ENCODE assay signal across 18 cellular contexts in genomic region chr2:162403884-162404283, GRCh38. TPM values are rescaled to one million over a fixed set of nuclear protein-coding genes. Genes with fewer than 3 reads are reported as not detected.
DNase-seq lines count a peak whose midpoint lies in the region; TF ChIP-seq lines count a peak whose summit lies in the region.
"Had no signal": no experiment of that assay in that cellular context is flagged by ENCODE, and none has a peak within 500 bp of the region (broad histone marks: within the 10 kb centered on the region; RNA-seq: fewer than 3 reads in every experiment).

No MANE protein-coding gene starts in this region.

- H3K4me3 ChIP-seq in breast epithelium = no peak overlapping the region
- no peak overlapping the region for H3K4me3 ChIP-seq in adipocyte (ENCODE audit: low read length)
- no peak overlapping the region for H3K4me3 ChIP-seq in fibroblast of the aortic adventitia (ENCODE audit: low read depth, low read length)
- H3K4me3 ChIP-seq: GM12878, PC-9, upper lobe of right lung had no signal

- POLR2A ChIA-PET in MCF 10A (lab: Yijun Ruan, JAX) = no interaction called here

- H3K4me3 Mint-ChIP-seq in MCF 10A (ENCODE audit: unreplicated experiment) (no peak overlapping the region), CD14-positive monocyte (no peak overlapping the region)
- H3K4me3 Mint-ChIP-seq: activated CD4-positive, alpha-beta T cell treated with anti-CD3 and anti-CD28 coated beads, Interleukin-2, amount 10 ng/mL, durations not matched to agents 7 days and 5 days; mesothelial cell of epicardium had no signal

- H3K9ac ChIP-seq in adipocyte (ENCODE audit: low read length) = no peak overlapping the region
- H3K9ac ChIP-seq: parathyroid adenoma had no signal

- intact Hi-C loops in MCF 10A (cut with micrococcal nuclease) = no loop called here
- intact Hi-C loops in breast epithelium (cut with DNase I; ENCODE audit: low total_unique reads) = no loop called here
- intact Hi-C loops in CD14-positive monocyte (cut with micrococcal nuclease) = no loop called here

- H3K4me1 Mint-ChIP-seq in MCF 10A (ENCODE audit: insufficient read depth, unreplicated experiment) (no peaks in the 10 kb centered on the region), CD14-positive monocyte (peaks cover 10% of the 10 kb centered on the region)
- H3K4me1 Mint-ChIP-seq: activated CD4-positive, alpha-beta T cell treated with anti-CD3 and anti-CD28 coated beads, Interleukin-2, amount 10 ng/mL, durations not matched to agents 7 days and 5 days; mesothelial cell of epicardium had no signal

- H3K4me1 ChIP-seq in breast epithelium (no peaks in the 10 kb centered on the region), adipocyte (ENCODE audit: control insufficient read depth, insufficient read depth, low read length) (no peaks in the 10 kb centered on the region)
- H3K4me1 ChIP-seq: parathyroid adenoma, upper lobe of right lung had no signal

- H3K27me3 ChIP-seq in breast epithelium = no peaks in the 10 kb centered on the region
- H3K27me3 ChIP-seq in adipocyte (replicated peaks; ENCODE audit: control insufficient read depth, insufficient read depth, low read length) = no peaks in the 10 kb centered on the region

- H3K36me3 Mint-ChIP-seq in MCF 10A (ENCODE audit: insufficient read depth, unreplicated experiment) (no peaks in the 10 kb centered on the region), CD14-positive monocyte (no peaks in the 10 kb centered on the region)
- H3K36me3 Mint-ChIP-seq: mesothelial cell of epicardium had no signal

- H3K27ac Mint-ChIP-seq in MCF 10A (ENCODE audit: low read depth, unreplicated experiment) (no peak overlapping the region), CD14-positive monocyte (no peak overlapping the region)
- H3K27ac Mint-ChIP-seq: activated CD4-positive, alpha-beta T cell treated with anti-CD3 and anti-CD28 coated beads, Interleukin-2, amount 10 ng/mL, durations not matched to agents 7 days and 5 days; mesothelial cell of epicardium had no signal

- TF ChIP-seq CTCF in MCF 10A (IDR thresholded peaks at IDR 0.05; ENCODE audit: unreplicated experiment) (no peak), breast epithelium (IDR thresholded peaks at IDR 0.05) (no peak), fibroblast of the aortic adventitia (IDR thresholded peaks at IDR 0.05; ENCODE audit: insufficient read depth, low read length) (no peak), CD14-positive monocyte (IDR thresholded peaks at IDR 0.05) (no peak)

- no peak for TF ChIP-seq POLR2A in breast epithelium (IDR thresholded peaks at IDR 0.05)

- BruUV-seq in MCF 10A (replicated peaks; lab: Mats Ljungman, UMichigan) = no TSS peak

- no peaks in the 10 kb centered on the region for H3K9me3 ChIP-seq in breast epithelium
- no peaks in the 10 kb centered on the region for H3K9me3 ChIP-seq in adipocyte (ENCODE audit: control insufficient read depth, low read length)
- H3K9me3 ChIP-seq: upper lobe of right lung had no signal

- no peaks in the 10 kb centered on the region for H3K36me3 ChIP-seq in breast epithelium
- H3K36me3 ChIP-seq in adipocyte (ENCODE audit: control insufficient read depth, insufficient read depth, low read length, severe bottlenecking) = no peaks in the 10 kb centered on the region
- H3K36me3 ChIP-seq: upper lobe of right lung had no signal

- CTCF ChIA-PET in MCF 10A (lab: Yijun Ruan, JAX) = no interaction called here

- H3K27me3 Mint-ChIP-seq in MCF 10A (ENCODE audit: insufficient read depth, unreplicated experiment) (peaks cover 88% of the 10 kb centered on the region), CD14-positive monocyte (ENCODE audit: low read depth in 3 of 3) (peaks cover 0 to 3% (median 2%) of the 10 kb centered on the region in 3 donors)

- H3K27ac ChIP-seq in breast epithelium = no peak overlapping the region
- H3K27ac ChIP-seq: parathyroid adenoma, PC-9, upper lobe of right lung had no signal

- DNase-seq in MCF 10A (ENCODE audit: unreplicated experiment) (peak; percentile 61), breast epithelium (ENCODE audit: low spot score in 2 of 2) (no peak), adipocyte (ENCODE audit: low read depth) (peak; percentile 1), fibroblast of the aortic adventitia (ENCODE audit: low read depth) (peak; percentile 51), retina (no peak), HuH-7 (ENCODE audit: low spot score) (no peak), activated T-cell treated with anti-CD3 and anti-CD28 coated beads for 4 hours (no peak), CD14-positive monocyte (ENCODE audit: low spot score) (no peak)
- DNase-seq: activated CD4-positive, alpha-beta T cell treated with anti-CD3 and anti-CD28 coated beads, Interleukin-2, amount 10 ng/mL, durations not matched to agents 7 days and 5 days; caudate nucleus; NCI-H345; stimulated activated CD4-positive, alpha-beta T cell treated with anti-CD3 and anti-CD28 coated beads, Interleukin-1b, Interleukin-23, amount 100 ng/mL, for 48 hours; T-helper 1 cell; upper lobe of right lung had no signal

- H3K9me3 Mint-ChIP-seq in MCF 10A (ENCODE audit: unreplicated experiment) (no peaks in the 10 kb centered on the region), CD14-positive monocyte (peaks cover 0 to 1% (median 0%) of the 10 kb centered on the region in 7 donors)
- H3K9me3 Mint-ChIP-seq: activated CD4-positive, alpha-beta T cell treated with anti-CD3 and anti-CD28 coated beads, Interleukin-2, amount 10 ng/mL, durations not matched to agents 7 days and 5 days; mesothelial cell of epicardium had no signal

RNA-seq across cellular contexts. Expression of gene GCA, which starts 60.0 kb away (rescaled TPM):
- 0.77 and 1.9 TPM in 2 replicates for total RNA-seq in MCF 10A (2022)
- total RNA-seq in breast epithelium = 10 to 100 TPM; 18.9 to 36.6 (median 24.6) TPM
- 3.3 and 10.9 TPM in 2 replicates for total RNA-seq in fibroblast of the aortic adventitia (ENCODE audit: low replicate concordance)
- polyA plus RNA-seq in CD14-positive monocyte = 100 to 1,000 TPM; 400 to 441 TPM

Comparison
In these comparisons a context has a peak if more than half of its experiments do, and no peak if none do; other contexts are left out.
1. DNase-seq: peak in MCF 10A (single experiment), adipocyte (single experiment) and fibroblast of the aortic adventitia (single experiment); none in breast epithelium (0 of 2), retina (single experiment), HuH-7 (single experiment), activated T-cell treated with anti-CD3 and anti-CD28 coated beads for 4 hours (single experiment) and CD14-positive monocyte (single experiment).